In genomic region chr12:92188517-92189188, GRCh38 we compare ENCODE assay signal across 1 cellular context.
TF ChIP-seq lines count a peak whose summit lies in the region.

No MANE protein-coding gene starts in this region.

TF ChIP-seq in K562, 482 proteins besides CTCF, POLR2A, EP300 and RAD21 (continued from another document):
- TF ChIP-seq ZNF639 (CRISPR knock-in tag; conservative IDR thresholded peaks at IDR 0.05 in 1 of 2, IDR thresholded peaks at IDR 0.05 in 1 of 2) (no peak), PHF8 (IDR thresholded peaks at IDR 0.05; ENCODE audit: borderline replicate concordance, low read length) (no peak), GTF2F1 (IDR thresholded peaks at IDR 0.05; ENCODE audit: low read depth, low read length) (no peak), BRD4 (IDR thresholded peaks at IDR 0.05) (no peak), ZNF764 (CRISPR knock-in tag; IDR thresholded peaks at IDR 0.05; ENCODE audit: low read depth) (no peak), SRSF3 (IDR thresholded peaks at IDR 0.05; ENCODE audit: insufficient read depth, low read length) (no peak), EGR1 (conservative IDR thresholded peaks at IDR 0.05) (no peak), GTF2B (IDR thresholded peaks at IDR 0.05; ENCODE audit: extremely low read depth, insufficient read length) (no peak), AFF4 (CRISPR knock-in tag; IDR thresholded peaks at IDR 0.05) (no peak), HEY1 (CRISPR knock-in tag; IDR thresholded peaks at IDR 0.05; ENCODE audit: borderline replicate concordance) (no peak)
